ENCODE assay signal across 8 cellular contexts in genomic region chr1:119743776-119744597, GRCh38. TPM values are rescaled to one million over a fixed set of nuclear protein-coding genes. Genes with fewer than 3 reads are reported as not detected.
DNase-seq lines count a peak whose midpoint lies in the region; ATAC-seq and TF ChIP-seq lines count a peak whose summit lies in the region.

No MANE protein-coding gene starts in this region.

- H3K27me3 ChIP-seq in sigmoid colon, result no peaks in the 10 kb centered on the region

- ATAC-seq in GM21825 (IDR thresholded peaks at IDR 0.05; ENCODE audit: unreplicated experiment) (peak; percentile 76), HG02938 (IDR thresholded peaks at IDR 0.05; ENCODE audit: unreplicated experiment) (no peak)

- no peak for TF ChIP-seq POLR2A in NB4 (IDR thresholded peaks at IDR 0.05; ENCODE audit: extremely low read depth, insufficient read length)
- TF ChIP-seq POLR2A in sigmoid colon (IDR thresholded peaks at IDR 0.05), result no peak

- intact Hi-C loops in sigmoid colon (cut with DNase I), result loop anchor here (2.0 to 10.0 kb wide), 3 partner anchors 53 to 201 kb away; no protein-coding TSS in a partner anchor

- WGBS in sigmoid colon, 2 donors, result 25 to 41% methylated on average over 17 of the region's 17 CpGs

- H3K4me1 ChIP-seq in sigmoid colon, result peaks cover 0 to 30% (median 24%) of the 10 kb centered on the region in 4 donors

- H3K27ac ChIP-seq in sigmoid colon, result peak overlapping the region in 3 of 4 donors; percentile 23 to 38 (median 30)

- H3K36me3 ChIP-seq in sigmoid colon, result no peaks in the 10 kb centered on the region

- no peak overlapping the region for H3K4me3 ChIP-seq in NB4 (ENCODE audit: low read depth, low read length)
- H3K4me3 ChIP-seq in sigmoid colon, result no peak overlapping the region

- no peaks in the 10 kb centered on the region for H3K9me3 ChIP-seq in sigmoid colon

- TF ChIP-seq CTCF in NB4 (IDR thresholded peaks at IDR 0.05; ENCODE audit: low read depth, low read length), result peak; percentile 72
- TF ChIP-seq CTCF in sigmoid colon (IDR thresholded peaks at IDR 0.05), result peak; percentile 60 to 83 (median 70)

- no peak for TF ChIP-seq EP300 in sigmoid colon (IDR thresholded peaks at IDR 0.05)

- DNase-seq in DMS 273 treated with DMSO at 0.1 percent for 48 hours (lab: John Stamatoyannopoulos, UW) (peak; percentile 25), NB4 (ENCODE audit: low read depth) (peak; percentile 79), SKM-1 (lab: John Stamatoyannopoulos, UW; ENCODE audit: unreplicated experiment) (peak; percentile 62), amygdala (lab: John Stamatoyannopoulos, UW) (peak in 38 of 56 donors; percentile 15 to 82 (median 51)), hepatic stellate cell (ENCODE audit: low spot score) (peak; percentile 70), sigmoid colon (peak; percentile 81)

RNA-seq across cellular contexts. Expression of gene HMGCS2, which starts 24.7 kb away (rescaled TPM):
- 1 to 10 TPM in 1 of 4 donors, not detected in 3; 2.8 TPM for total RNA-seq in sigmoid colon
- 100 to 1,000 TPM in 2 of 3 donors, 10 to 100 TPM in 1; 53.9 to 607 (median 276) TPM for polyA plus RNA-seq in sigmoid colon

RNA-seq across cellular contexts. Expression of gene PHGDH, which starts 32.3 kb away (rescaled TPM):
- total RNA-seq in sigmoid colon, result 10 to 100 TPM; 15.8 to 37.7 (median 26.0) TPM
- polyA plus RNA-seq in sigmoid colon, result 10 to 100 TPM in 1 of 3 donors, 1 to 10 TPM in 2; 3.9 to 27.1 (median 7.8) TPM

Comparison
In these comparisons a context has a peak if more than half of its experiments do, and no peak if none do; other contexts are left out.
1. DNase-seq: peak in every context shown above with its lines; median percentile 81 in sigmoid colon; 79 in NB4; 70 in hepatic stellate cell; 62 in SKM-1; 51 in amygdala; 25 in DMS 273 treated with DMSO at 0.1 percent for 48 hours.